In the genomic region with DNA sequence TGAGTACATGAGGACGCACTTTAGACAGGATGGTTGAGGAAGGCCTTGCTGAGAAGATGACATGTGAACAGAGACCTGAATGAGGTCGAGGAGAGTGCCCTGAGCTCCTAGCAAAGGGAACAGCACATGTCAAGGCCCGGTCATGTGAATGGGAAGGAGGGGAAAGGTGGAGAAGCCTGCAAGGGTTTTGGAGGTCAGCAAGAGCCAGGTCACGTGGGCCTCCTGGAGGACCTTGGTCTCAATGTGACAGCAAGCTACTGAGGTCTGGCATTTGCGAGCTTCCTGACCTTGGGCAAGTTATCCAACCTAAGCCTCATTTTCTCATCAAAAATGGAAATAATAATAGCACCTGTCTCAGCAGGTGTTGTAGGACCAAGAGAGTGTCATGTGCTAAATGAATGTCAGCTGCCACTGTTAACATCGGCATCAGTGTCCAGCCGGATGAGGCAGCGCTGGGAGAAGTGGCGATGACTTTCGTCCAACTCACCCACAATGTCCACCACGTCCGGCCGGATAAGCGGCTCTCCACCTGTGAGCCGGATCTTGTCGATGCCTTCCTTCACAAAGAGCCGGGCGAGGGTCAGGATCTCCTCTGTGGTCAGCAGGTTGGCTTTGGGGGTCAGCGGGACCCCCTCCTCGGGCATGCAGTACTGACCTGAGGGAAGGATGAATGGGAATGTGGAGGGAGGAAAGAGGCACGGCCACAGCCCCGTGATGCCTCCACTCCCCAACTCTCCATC, we compare ENCODE assay signal across 25 cellular contexts.
"Had no signal": no experiment of that assay in that cellular context is flagged by ENCODE, and none has a peak within 500 bp of the region (broad histone marks: within the 10 kb centered on the region; RNA-seq: fewer than 3 reads in every experiment).

No MANE protein-coding gene starts in this region.

- H3K4me1 ChIP-seq: SJCRH30 had no signal

- H3K27ac ChIP-seq: brain microvascular endothelial cell, cardiac muscle cell, KMS-11, RWPE1, SJCRH30, WERI-Rb-1 had no signal

- H3K9me3 Mint-ChIP-seq: activated naive CD8-positive, alpha-beta T cell treated with anti-CD3 and anti-CD28 coated beads, Interleukin-2, amount 50 U/mL, for 24 hours had no signal

- H3K9ac ChIP-seq: KMS-11, SK-N-SH had no signal

- H3K9me3 ChIP-seq: MG63, Peyer's patch, SJCRH30, SK-N-SH had no signal

- H3K4me3 ChIP-seq: cardiac muscle cell, MG63, Peyer's patch, SJCRH30 had no signal

- H3K36me3 ChIP-seq: MG63, SJCRH30 had no signal

- H3K27me3 Mint-ChIP-seq: activated CD4-positive, alpha-beta T cell treated with anti-CD3 and anti-CD28 coated beads for 36 hours; activated CD8-positive, alpha-beta T cell treated with anti-CD3 and anti-CD28 coated beads for 36 hours; activated naive CD8-positive, alpha-beta T cell treated with anti-CD3 and anti-CD28 coated beads, Interleukin-2, amount 50 U/mL, for 24 hours had no signal

- H3K27me3 ChIP-seq: brain microvascular endothelial cell, cardiac muscle cell, MG63, Peyer's patch, SJCRH30 had no signal

- DNase-seq: activated CD4-positive, alpha-beta T cell treated with anti-CD3 and anti-CD28 coated beads for 36 hours; activated CD8-positive, alpha-beta memory T cell treated with anti-CD3 and anti-CD28 coated beads, Interleukin-2, amount 50 U/mL, for 4 hours; activated CD8-positive, alpha-beta T cell treated with anti-CD3 and anti-CD28 coated beads for 36 hours; activated effector memory CD4-positive, alpha-beta T cell treated with Interleukin-2 at 50 U/mL for 16 hours; activated naive CD4-positive, alpha-beta T cell; activated naive CD8-positive, alpha-beta T cell treated with anti-CD3 and anti-CD28 coated beads, Interleukin-2, amount 50 U/mL, for 24 hours; brain microvascular endothelial cell; MG63; MV-4-11; NCI-H1092 treated with DMSO at 0.1 percent for 48 hours; NCI-H1417 treated with DMSO at 0.1 percent for 48 hours; NCI-H1694 treated with DMSO at 0.1 percent for 48 hours; NCI-H2081; NCI-H510A treated with DMSO at 0.1 percent for 48 hours; NCI-H69; Right ventricle myocardium superior; SJCRH30; SK-N-SH; T-helper 1 cell; WERI-Rb-1 had no signal

- H3K4me3 Mint-ChIP-seq: activated CD4-positive, alpha-beta T cell treated with anti-CD3 and anti-CD28 coated beads for 36 hours; activated CD8-positive, alpha-beta T cell treated with anti-CD3 and anti-CD28 coated beads for 36 hours; activated naive CD8-positive, alpha-beta T cell treated with anti-CD3 and anti-CD28 coated beads, Interleukin-2, amount 50 U/mL, for 24 hours; activated T-helper 1 cell treated with anti-CD3 and anti-CD28 coated beads, Interleukin-12 subunit alpha, Interleukin-12 subunit beta, Interleukin-2, Interleukin-4 antibody, amounts not matched to agents 30 ng/mL and 10 ng/mL and 1 ng/mL, durations not matched to agents 14 hours and 24 hours and 36 hours had no signal

- H3K27ac Mint-ChIP-seq: activated CD4-positive, alpha-beta T cell treated with anti-CD3 and anti-CD28 coated beads for 36 hours had no signal
